Comparison of ENCODE assay signal across 14 cellular contexts in the genomic region with DNA sequence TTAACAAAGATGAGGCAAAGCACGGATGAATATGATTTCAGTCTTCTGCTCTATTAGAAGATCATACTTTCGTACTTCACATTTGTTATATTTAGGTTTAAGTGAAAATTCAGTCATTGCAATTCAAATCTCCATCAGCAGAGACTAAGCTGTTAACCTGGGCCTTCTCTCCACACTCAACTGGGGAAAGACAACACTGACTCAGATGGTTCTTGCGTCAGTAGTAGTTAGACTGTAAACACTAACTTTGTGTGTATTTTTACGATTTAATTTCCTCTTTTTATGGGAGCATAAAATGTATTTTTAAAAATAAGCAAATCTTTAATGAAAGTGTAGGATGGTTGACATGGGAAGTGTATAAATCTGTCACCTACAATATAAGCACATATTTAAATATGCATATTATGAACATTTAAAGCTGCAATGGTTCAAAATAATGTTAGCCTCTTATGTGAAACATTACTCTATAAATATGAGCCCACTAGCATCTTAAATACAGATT. TPM values are rescaled to one million over a fixed set of nuclear protein-coding genes. Genes with fewer than 3 reads are reported as not detected.
"Had no signal": no experiment of that assay in that cellular context is flagged by ENCODE, and none has a peak within 500 bp of the region (broad histone marks: within the 10 kb centered on the region; RNA-seq: fewer than 3 reads in every experiment).

No MANE protein-coding gene starts in this region.

- H3K27ac Mint-ChIP-seq: activated CD8-positive, alpha-beta T cell treated with anti-CD3 and anti-CD28 coated beads for 36 hours; activated T-cell treated with anti-CD3 and anti-CD28 coated beads, Interleukin-2, amount 50 U/mL, for 72 hours had no signal

- H3K4me3 ChIP-seq: ascending aorta, cardiac muscle cell, gastrocnemius medialis, transverse colon had no signal

- H3K9me3 ChIP-seq: ascending aorta, gastrocnemius medialis, transverse colon had no signal

- DNase-seq: activated CD4-positive, alpha-beta T cell treated with anti-CD3 and anti-CD28 coated beads for 4 hours; activated CD8-positive, alpha-beta memory T cell treated with anti-CD3 and anti-CD28 coated beads, Interleukin-2, amount 50 U/mL, for 4 hours; activated CD8-positive, alpha-beta T cell treated with anti-CD3 and anti-CD28 coated beads for 36 hours; activated naive CD4-positive, alpha-beta T cell; activated T-cell treated with anti-CD3 and anti-CD28 coated beads, Interleukin-2, amount 50 U/mL, for 72 hours; effector CD4-positive, alpha-beta T cell; gastrocnemius medialis; stimulated activated naive CD4-positive, alpha-beta T cell; substantia nigra; transverse colon had no signal

- H3K79me2 ChIP-seq: parathyroid adenoma had no signal

- H3K36me3 ChIP-seq: ascending aorta, cardiac muscle cell, gastrocnemius medialis, transverse colon had no signal

- H3K27ac ChIP-seq: ascending aorta, cardiac muscle cell, gastrocnemius medialis, parathyroid adenoma had no signal

- H3K9ac ChIP-seq: parathyroid adenoma had no signal

- H3K27me3 ChIP-seq: ascending aorta, cardiac muscle cell, gastrocnemius medialis, transverse colon had no signal

- ATAC-seq: activated CD8-positive, alpha-beta T cell treated with anti-CD3 and anti-CD28 coated beads for 36 hours; activated T-cell treated with anti-CD3 and anti-CD28 coated beads, Interleukin-2, amount 50 U/mL, for 72 hours; gastrocnemius medialis had no signal

- H3K4me3 Mint-ChIP-seq: activated CD8-positive, alpha-beta T cell treated with anti-CD3 and anti-CD28 coated beads for 36 hours; activated T-cell treated with anti-CD3 and anti-CD28 coated beads, Interleukin-2, amount 50 U/mL, for 72 hours; mesothelial cell of epicardium had no signal

- H3K4me1 ChIP-seq: ascending aorta, parathyroid adenoma had no signal

- H3K27me3 Mint-ChIP-seq: activated CD8-positive, alpha-beta T cell treated with anti-CD3 and anti-CD28 coated beads for 36 hours had no signal

- H2AFZ ChIP-seq: parathyroid adenoma had no signal

- H3K36me3 Mint-ChIP-seq: mesothelial cell of epicardium had no signal

- H3K9me3 Mint-ChIP-seq: activated CD8-positive, alpha-beta T cell treated with anti-CD3 and anti-CD28 coated beads for 36 hours; mesothelial cell of epicardium had no signal

RNA-seq across cellular contexts. Expression of gene ZNF608, which starts 42.7 kb away (rescaled TPM):
- total RNA-seq: activated CD8-positive, alpha-beta T cell treated with anti-CD3 and anti-CD28 coated beads for 36 hours had no signal
